ENCODE assay signal across 8 cellular contexts in genomic region chr16:4734730-4735575, GRCh38. TPM values are rescaled to one million over a fixed set of nuclear protein-coding genes. Genes with fewer than 3 reads are reported as not detected.
DNase-seq lines count a peak whose midpoint lies in the region; ATAC-seq and TF ChIP-seq lines count a peak whose summit lies in the region.

No MANE protein-coding gene starts in this region.

- peaks cover 9% of the 10 kb centered on the region for H3K36me3 Mint-ChIP-seq in central memory CD8-positive, alpha-beta T cell (ENCODE audit: insufficient read depth)

- peak overlapping the region; percentile 79 for H3K27ac ChIP-seq in ACC112 (ENCODE audit: low read depth, low read length)

- peaks cover 3% of the 10 kb centered on the region for H3K79me2 ChIP-seq in ACC112 (ENCODE audit: control insufficient read depth, insufficient read depth, low read length, unreplicated experiment)

- H3K27ac Mint-ChIP-seq in central memory CD8-positive, alpha-beta T cell (ENCODE audit: low read depth) = peak overlapping the region; percentile 63

- H3K4me1 Mint-ChIP-seq in central memory CD8-positive, alpha-beta T cell = peaks cover 19% of the 10 kb centered on the region

- H3K4me1 ChIP-seq in ACC112 (ENCODE audit: control insufficient read depth, insufficient read depth, low read length, unreplicated experiment) = no peaks in the 10 kb centered on the region

- peak overlapping the region; percentile 99 for H2AFZ ChIP-seq in ACC112 (ENCODE audit: low read length, unreplicated experiment)

- 0 out of 2 replicates have a peak, but pooled peaks cover under 1% of the 10 kb centered on the region for H3K36me3 ChIP-seq in ACC112 (ENCODE audit: insufficient read depth, low read length)
- no peaks in the 10 kb centered on the region for H3K36me3 ChIP-seq in kidney epithelial cell (ENCODE audit: control insufficient read depth, insufficient read depth, low read length)

- H3K4me3 ChIP-seq in ACC112 (ENCODE audit: low read depth, low read length) = peak overlapping the region; percentile 91
- peak overlapping the region; percentile 99 for H3K4me3 ChIP-seq in kidney epithelial cell (ENCODE audit: low read depth, low read length)

- DNase-seq in NCI-H2171 treated with DMSO at 0.1 percent for 48 hours (lab: John Stamatoyannopoulos, UW) (peak; percentile 81), kidney epithelial cell (ENCODE audit: low read depth) (no peak)
- peak; percentile 82 for DNase-seq in activated CD4-positive, CD25-positive, alpha-beta regulatory T cell treated with anti-CD3 and anti-CD28 coated beads, Interleukin-2, amount 50 U/mL, for 16 hours (ENCODE audit: low read depth, low spot score)
- DNase-seq in central memory CD8-positive, alpha-beta T cell (ENCODE audit: low spot score in 2 of 2) = peak; percentile 89 to 90
- DNase-seq in stimulated activated CD4-positive, alpha-beta T cell treated with anti-CD3 and anti-CD28 coated beads, Interleukin-15, amount 100 ng/mL, for 1 hour (ENCODE audit: low read depth in 1 of 2, low spot score in 1 of 2) = peak; percentile 83 to 90

- peak overlapping the region; percentile 92 for H3K4me3 Mint-ChIP-seq in central memory CD8-positive, alpha-beta T cell

- no peaks in the 10 kb centered on the region for H3K9me3 Mint-ChIP-seq in central memory CD8-positive, alpha-beta T cell

- ATAC-seq in GM18520 (IDR thresholded peaks at IDR 0.05; ENCODE audit: unreplicated experiment) = peak; percentile 17
- ATAC-seq in HG03039 (IDR thresholded peaks at IDR 0.05; ENCODE audit: unreplicated experiment) = peak; percentile 47
- peak; percentile 86 for ATAC-seq in central memory CD8-positive, alpha-beta T cell (replicated peaks; ENCODE audit: extremely low read depth, poor library complexity, severe bottlenecking)

- no peak for TF ChIP-seq CTCF in kidney epithelial cell (IDR thresholded peaks at IDR 0.05; ENCODE audit: insufficient read depth, low read length, poor library complexity, severe bottlenecking)

- H3K27me3 Mint-ChIP-seq in central memory CD8-positive, alpha-beta T cell = no peaks in the 10 kb centered on the region

- no peaks in the 10 kb centered on the region for H3K27me3 ChIP-seq in ACC112 (ENCODE audit: insufficient read depth, low read length)
- no peaks in the 10 kb centered on the region for H3K27me3 ChIP-seq in kidney epithelial cell (ENCODE audit: control insufficient read depth, insufficient read depth, low read length)

RNA-seq across cellular contexts. Expression of gene DNAAF8, which starts 0.6 kb away (rescaled TPM):
- total RNA-seq in kidney epithelial cell = 0.62 and 1.8 TPM in 2 replicates

RNA-seq across cellular contexts. Expression of gene ANKS3, which starts 0.9 kb away (rescaled TPM):
- total RNA-seq in kidney epithelial cell = 22.0 and 28.6 TPM in 2 replicates

RNA-seq across cellular contexts. Expression of gene ZNF500, which starts 32.0 kb away (rescaled TPM):
- total RNA-seq in kidney epithelial cell = 5.8 and 10.5 TPM in 2 replicates

RNA-seq across cellular contexts. Expression of gene NUDT16L1, which starts 41.6 kb away (rescaled TPM):
- 19.1 and 36.1 TPM in 2 replicates for total RNA-seq in kidney epithelial cell

RNA-seq across cellular contexts. Expression of gene SEPTIN12, which starts 53.2 kb away (rescaled TPM):
- total RNA-seq in kidney epithelial cell = not detected in 2 replicates

Comparison
In these comparisons a context has a peak if more than half of its experiments do, and no peak if none do; other contexts are left out.
1. ATAC-seq: peak in every context shown above with its lines; median percentile 86 in central memory CD8-positive, alpha-beta T cell; 47 in HG03039; 17 in GM18520.